Comparison of ENCODE assay signal across 14 cellular contexts in genomic region chr19:2553510-2553909, GRCh38.
"Had no signal": no experiment of that assay in that cellular context is flagged by ENCODE, and none has a peak within 500 bp of the region (broad histone marks: within the 10 kb centered on the region; RNA-seq: fewer than 3 reads in every experiment).

No MANE protein-coding gene starts in this region.

- H3K27ac ChIP-seq: coronary artery had no signal

- H3K4me1 ChIP-seq: prostate gland, testis, uterus had no signal

- H3K36me3 ChIP-seq: heart right ventricle, left ventricle myocardium inferior, prostate gland, uterus had no signal

- H3K4me3 ChIP-seq: coronary artery, testis had no signal

- H3K9me3 ChIP-seq: left ventricle myocardium inferior, prostate gland, testis, uterus had no signal

- H3K27me3 Mint-ChIP-seq: activated CD8-positive, alpha-beta memory T cell treated with anti-CD3 and anti-CD28 coated beads, Interleukin-2, amount 10 ng/mL, durations not matched to agents 7 days and 5 days; activated naive CD4-positive, alpha-beta T cell treated with anti-CD3 and anti-CD28 coated beads, Interleukin-2, amount 10 ng/mL, durations not matched to agents 7 days and 5 days; naive thymus-derived CD8-positive, alpha-beta T cell; stimulated activated naive B cell treated with anti-CD40 and anti-IgM and Interleukin-4, amounts not matched to agents 10 μg/mL and 1 μg/mL and 100 μg/mL, for 72 hours had no signal

- H3K27me3 ChIP-seq: heart right ventricle, testis, uterus had no signal

- H3K36me3 Mint-ChIP-seq: activated naive CD4-positive, alpha-beta T cell treated with anti-CD3 and anti-CD28 coated beads, Interleukin-2, amount 10 ng/mL, durations not matched to agents 7 days and 5 days; naive thymus-derived CD8-positive, alpha-beta T cell had no signal

- H3K9me3 Mint-ChIP-seq: naive thymus-derived CD8-positive, alpha-beta T cell had no signal

- FAIRE-seq: bronchial epithelial cell had no signal

- DNase-seq: activated CD4-positive, CD25-positive, alpha-beta regulatory T cell; activated T-cell treated with anti-CD3 and anti-CD28 coated beads for 4 hours; heart right ventricle; T-helper 9 cell; testis; uterus had no signal
